In the genomic region with DNA sequence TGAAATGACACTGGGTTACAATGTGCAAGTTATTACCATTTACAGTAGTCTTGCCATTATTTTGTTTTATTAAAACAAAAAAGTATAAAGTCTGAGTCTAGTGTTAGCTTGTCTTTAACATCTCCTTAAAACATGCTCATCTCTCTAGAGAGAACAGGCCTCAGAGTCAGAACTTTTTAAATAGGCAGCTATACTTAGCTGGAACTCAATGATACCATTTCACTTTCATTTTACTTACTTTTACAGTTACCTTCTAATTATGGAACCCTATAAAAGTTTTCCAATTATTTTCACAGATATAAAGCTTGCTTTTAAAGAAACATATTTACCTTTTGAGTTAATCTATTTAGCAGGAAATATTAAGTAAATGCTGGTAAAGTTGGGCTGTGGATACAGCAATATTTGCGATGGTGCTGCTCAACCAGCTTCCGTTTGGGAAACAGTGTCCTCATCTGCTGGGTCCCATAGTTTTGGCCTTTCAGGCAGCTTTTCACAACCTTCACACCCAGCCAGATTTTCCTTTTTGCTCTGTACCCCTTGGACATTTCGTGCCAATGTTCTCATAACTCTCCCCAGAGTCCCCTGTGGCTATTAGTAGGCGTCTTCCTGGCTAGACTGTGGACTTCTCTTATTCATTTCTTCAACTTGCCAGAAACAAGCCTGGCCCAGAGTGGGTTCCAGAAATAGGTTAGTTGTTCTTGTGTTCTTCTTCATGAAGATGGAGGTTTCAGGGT, we compare ENCODE assay signal across 20 cellular contexts. TPM values are rescaled to one million over a fixed set of nuclear protein-coding genes. Genes with fewer than 3 reads are reported as not detected.
DNase-seq lines count a peak whose midpoint lies in the region; ATAC-seq, FAIRE-seq and TF ChIP-seq lines count a peak whose summit lies in the region.
"Had no signal": no experiment of that assay in that cellular context is flagged by ENCODE, and none has a peak within 500 bp of the region (broad histone marks: within the 10 kb centered on the region; RNA-seq: fewer than 3 reads in every experiment).

No MANE protein-coding gene starts in this region.

- H3K4me3 ChIP-seq in GM23248, result no peak overlapping the region
- 0 out of 2 replicates have a peak overlapping the region, but pooled peaks have one; percentile 7 for H3K4me3 ChIP-seq in GM12878
- H3K4me3 ChIP-seq in tibial artery, result peak overlapping the region in 1 of 2 donors; percentile 9
- H3K4me3 ChIP-seq in stomach, result no peak overlapping the region
- H3K4me3 ChIP-seq: mucosa of descending colon, upper lobe of left lung had no signal

- no peak for TF ChIP-seq RAD21 in GM12878 (IDR thresholded peaks at IDR 0.05; ENCODE audit: insufficient read depth, low read depth, low read length)

- no peak for TF ChIP-seq CTCF in GM12878 (IDR thresholded peaks at IDR 0.05 in 2 of 3, conservative IDR thresholded peaks at IDR 0.05 in 1 of 3; ENCODE audit: control insufficient read depth in 2 of 3, extremely low read depth in 1 of 3, insufficient read depth in 1 of 3, low read depth in 3 of 3, low read length in 3 of 3)
- TF ChIP-seq CTCF in tibial artery (IDR thresholded peaks at IDR 0.05), result no peak
- TF ChIP-seq CTCF in stomach (IDR thresholded peaks at IDR 0.05), result no peak

- DNase-seq in GM23248, result peak; percentile 62
- no peak for DNase-seq in GM12878 (ENCODE audit: low read depth, low spot score)
- peak; percentile 27 for DNase-seq in hepatic stellate cell (ENCODE audit: low spot score)
- DNase-seq in tibial artery, result peak; percentile 47 to 69
- no peak for DNase-seq in hypothalamus (lab: John Stamatoyannopoulos, UW)
- no peak for DNase-seq in hippocampal formation (lab: John Stamatoyannopoulos, UW)
- no peak for DNase-seq in stomach
- DNase-seq: activated CD4-positive, CD25-positive, alpha-beta regulatory T cell; activated CD8-positive, alpha-beta memory T cell treated with anti-CD3 and anti-CD28 coated beads for 24 hours; activated naive CD8-positive, alpha-beta T cell treated with anti-CD3 and anti-CD28 coated beads, Interleukin-2, amount 50 U/mL, for 24 hours; central memory CD4-positive, alpha-beta T cell; DMS153; effector CD8-positive, alpha-beta T cell; mucosa of descending colon; NCI-H187 treated with DMSO at 0.1 percent for 48 hours; NCI-H446 treated with DMSO at 0.1 percent for 48 hours; nucleus accumbens; stimulated activated CD4-positive, alpha-beta T cell treated with anti-CD3 and anti-CD28 coated beads, Interleukin-4, amount 100 ng/mL, for 1 hour; upper lobe of left lung had no signal

- no peaks in the 10 kb centered on the region for H3K36me3 ChIP-seq in GM23248 (ENCODE audit: low read depth)
- no peaks in the 10 kb centered on the region for H3K36me3 ChIP-seq in GM12878 (ENCODE audit: control insufficient read depth in 2 of 2, insufficient read depth in 2 of 2, low read length in 1 of 2)
- H3K36me3 ChIP-seq in tibial artery, result no peaks in the 10 kb centered on the region
- no peaks in the 10 kb centered on the region for H3K36me3 ChIP-seq in stomach
- H3K36me3 ChIP-seq: upper lobe of left lung had no signal

- no TSS peak for BruUV-seq in GM12878 (replicated peaks; lab: Mats Ljungman, UMichigan)

- no peaks in the 10 kb centered on the region for H4K20me1 ChIP-seq in GM23248 (ENCODE audit: insufficient read depth)
- no peaks in the 10 kb centered on the region for H4K20me1 ChIP-seq in GM12878 (ENCODE audit: control insufficient read depth, insufficient read depth)

- H3K9ac ChIP-seq in GM23248 (no peak overlapping the region), GM12878 (ENCODE audit: control insufficient read depth, insufficient read depth, low read length) (peak overlapping the region; percentile 60)

- H3K4me1 ChIP-seq in GM23248 (ENCODE audit: insufficient read depth) (peaks cover 5% of the 10 kb centered on the region; the same call in 1 of the 2 replicates), GM12878 (ENCODE audit: control insufficient read depth, insufficient read depth, low read length) (peaks cover 54% of the 10 kb centered on the region), tibial artery (peaks cover 0 to 25% (median 16%) of the 10 kb centered on the region in 4 donors), stomach (no peaks in the 10 kb centered on the region)
- H3K4me1 ChIP-seq: upper lobe of left lung had no signal

- no peak for TF ChIP-seq POLR2A in GM12878 (IDR thresholded peaks at IDR 0.05; ENCODE audit: low read depth, low read length)
- no peak for TF ChIP-seq POLR2A in stomach (IDR thresholded peaks at IDR 0.05)

- SMC1A ChIA-PET in GM12878 (lab: Charles Lee; ENCODE audit: uncharacterized antibody, unreplicated experiment), result interaction anchor here (0.6 to 5.1 kb wide), 11 partner anchors 14 to 927 kb away, joined by 3 to 29 read pairs (median 4); no protein-coding TSS in a partner anchor

- CTCF ChIA-PET in GM12878 (lab: Yijun Ruan, JAX), result interaction anchor here (0.8 to 2.4 kb wide), 7 partner anchors 20 to 133 kb away, joined by 3 to 8 read pairs (median 4); partner anchors contain the start of gene STK10

- H2AFZ ChIP-seq in GM23248 (0 out of 2 replicates have a peak overlapping the region, but pooled peaks have one; percentile 13), GM12878 (ENCODE audit: control insufficient read depth, low read depth, low read length) (peak overlapping the region; percentile 72)

- no peaks in the 10 kb centered on the region for H3K9me3 ChIP-seq in GM23248 (ENCODE audit: low read depth)
- H3K9me3 ChIP-seq in GM12878 (replicated peaks; ENCODE audit: control insufficient read depth, insufficient read depth, low read length), result no peaks in the 10 kb centered on the region; the same call in 1 of the 3 replicates
- no peaks in the 10 kb centered on the region for H3K9me3 ChIP-seq in tibial artery
- H3K9me3 ChIP-seq in stomach, result no peaks in the 10 kb centered on the region
- H3K9me3 ChIP-seq: mucosa of descending colon, upper lobe of left lung had no signal

- in situ Hi-C loops in GM23248 (cut with MboI) (no loop called here), GM12878 (cut with MboI) (no loop called here)

- 0 out of 2 replicates have a peak, but pooled peaks cover 10% of the 10 kb centered on the region for H3F3A ChIP-seq in GM23248 (ENCODE audit: insufficient read depth)

- H3K27me3 ChIP-seq in GM23248 (replicated peaks; ENCODE audit: insufficient read depth), result no peaks in the 10 kb centered on the region
- no peaks in the 10 kb centered on the region for H3K27me3 ChIP-seq in GM12878 (replicated peaks in 1 of 2; ENCODE audit: control insufficient read depth in 2 of 2, insufficient read depth in 2 of 2, low read length in 1 of 2)
- no peaks in the 10 kb centered on the region for H3K27me3 ChIP-seq in tibial artery
- H3K27me3 ChIP-seq in stomach, result no peaks in the 10 kb centered on the region
- H3K27me3 ChIP-seq: upper lobe of left lung had no signal

- WGBS in GM23248 (ENCODE audit: low coverage in 1 of 2, low lambda C conversion rate in 2 of 2, missing lambda C conversion rate in 2 of 2), 2 experiments, result 65 to 68% methylated on average over 4 of the region's 4 CpGs
- 1% methylated on average over 4 of the region's 4 CpGs for WGBS in GM12878 (ENCODE audit: insufficient coverage, insufficient replicate concordance, low lambda C conversion rate, missing lambda C conversion rate)
- WGBS in stomach, 5 donors, result 80 to 92% (median 85%) methylated on average over 4 of the region's 4 CpGs

- intact Hi-C loops in GM12878 (cut with micrococcal nuclease; ENCODE audit: unreplicated experiment) (loop anchor here (5.0 kb wide), 2 partner anchors 42 to 132 kb away; partner anchors contain the start of gene SH3PXD2B), tibial artery (cut with DNase I; ENCODE audit: low total_unique reads) (no loop called here), stomach (cut with DNase I; ENCODE audit: low total_unique reads) (no loop called here)

- RAD21 ChIA-PET in GM12878 (lab: Charles Lee; ENCODE audit: unreplicated experiment), result interaction anchor here (0.9 to 3.6 kb wide), 9 partner anchors 9 to 208 kb away, joined by 3 to 10 read pairs (median 3); partner anchors contain the start of gene STK10

- no peaks in the 10 kb centered on the region for H3K9me2 ChIP-seq in GM23248 (ENCODE audit: insufficient read depth)

- POLR2A ChIA-PET in GM12878 (lab: Charles Lee), result interaction anchor here (1.0 to 2.5 kb wide), 5 partner anchors 9 to 210 kb away, joined by 3 to 6 read pairs (median 4); partner anchors contain the start of gene UBTD2

- no peak overlapping the region for H3K27ac ChIP-seq in GM23248
- H3K27ac ChIP-seq in GM12878 (ENCODE audit: control insufficient read depth, insufficient read depth), result peak overlapping the region; percentile 89
- H3K27ac ChIP-seq in tibial artery, result peak overlapping the region; percentile 65 to 66
- no peak overlapping the region for H3K27ac ChIP-seq in stomach
- H3K27ac ChIP-seq: upper lobe of left lung had no signal

- ATAC-seq in GM12878, result peak; percentile 35
- ATAC-seq in HG03108 (IDR thresholded peaks at IDR 0.05; ENCODE audit: unreplicated experiment), result no peak
- ATAC-seq: activated naive CD8-positive, alpha-beta T cell treated with anti-CD3 and anti-CD28 coated beads, Interleukin-2, amount 50 U/mL, for 24 hours; mucosa of descending colon had no signal

- TF ChIP-seq EP300 in GM12878 (IDR thresholded peaks at IDR 0.05; ENCODE audit: borderline replicate concordance in 1 of 2, control insufficient read depth in 1 of 2, low read depth in 2 of 2, low read length in 2 of 2) (no peak), stomach (IDR thresholded peaks at IDR 0.05) (no peak)

- no peak for FAIRE-seq in GM12878 (lab: Jason Lieb, UNC)

- H3K79me2 ChIP-seq in GM23248 (ENCODE audit: insufficient read depth) (no peaks in the 10 kb centered on the region), GM12878 (ENCODE audit: control insufficient read depth, insufficient read depth, low read length) (no peaks in the 10 kb centered on the region)

- no peak overlapping the region for H3K4me2 ChIP-seq in GM23248 (ENCODE audit: unreplicated experiment)
- peak overlapping the region; percentile 71 for H3K4me2 ChIP-seq in GM12878 (ENCODE audit: control insufficient read depth, insufficient read depth)

RNA-seq across cellular contexts. Expression of gene UBTD2, which starts 36.3 kb away (rescaled TPM):
- 36.4 and 41.4 TPM in 2 replicates for total RNA-seq in GM23248 (2014; rRNA removed; shearing (Covaris generic))
- polyA plus RNA-seq in GM23248 (2016; fragmentation: Nextera tagmentation; extraction: Ambion mirVana) (16.7 and 17.3 TPM in 2 replicates), GM12878 (2011; rRNA removed) (16.5 and 22.5 TPM in 2 replicates), GM12878 (2014; fragmentation: Illumina TruSeq; extraction: Trizol) (30.5 and 37.4 TPM in 2 replicates), GM12878 (2014; fragmentation: Nextera tagmentation; extraction: Ambion mirVana) (10 to 100 TPM in 1 of 2 experiments, 1 to 10 TPM in 1; 7.7 to 12.5 TPM), GM12878 (2014; rRNA removed) (17.2 and 19.6 TPM in 2 replicates), GM12878 (2016; fragmentation: Nextera tagmentation; extraction: Ambion mirVana) (10 to 100 TPM; 14.3 to 19.1 TPM), stomach (10 to 100 TPM in 2 of 3 donors, 1 to 10 TPM in 1; 7.6 to 17.7 (median 15.7) TPM)
- total RNA-seq in GM12878 (2013; cell fraction: nucleolus; rRNA removed), result 12.6 and 15.7 TPM in 2 replicates
- total RNA-seq in GM12878 (2014; rRNA removed) (22.4 and 26.6 TPM in 2 replicates), GM12878 (2014; rRNA removed; fragmentation: Illumina TruSeq; extraction: Trizol) (23.9 and 25.2 TPM in 2 replicates), GM12878 (2021) (22.3 and 23.0 TPM in 2 replicates), stomach (10 to 100 TPM in 3 of 5 donors, 1 to 10 TPM in 2; 1.8 to 48.5 (median 17.7) TPM)
- polyA plus RNA-seq in GM12878 (2011; ENCODE audit: low read depth), result 6.2 TPM
- 7.5 and 9.3 TPM in 2 replicates for polyA plus RNA-seq in GM12878 (2011; cell fraction: cytosol; rRNA removed)
- polyA plus RNA-seq in GM12878 (2011; cell fraction: nucleus; rRNA removed), result 5.5 and 5.7 TPM in 2 replicates
- 7.6 and 15.8 TPM in 2 replicates for polyA plus RNA-seq in GM12878 (2012)
- 11.2 and 15.1 TPM in 2 replicates for polyA minus RNA-seq in GM12878 (2011; rRNA and poly(A)+ RNA removed)
- 6.9 and 7.4 TPM in 2 replicates for polyA minus RNA-seq in GM12878 (2011; cell fraction: cytosol; rRNA and poly(A)+ RNA removed)
- 3.1 and 4.6 TPM in 2 replicates for polyA minus RNA-seq in GM12878 (2011; cell fraction: nucleus; rRNA and poly(A)+ RNA removed)

Comparison
In these comparisons a context has a peak if more than half of its experiments do, and no peak if none do; other contexts are left out.
1. DNase-seq: peak in GM23248 (single experiment), hepatic stellate cell (single experiment) and tibial artery (2 of 2); none in GM12878 (single experiment), hypothalamus (0 of 51), hippocampal formation (0 of 2) and stomach (single experiment).
2. H3K27ac ChIP-seq: peak in GM12878 (single experiment) and tibial artery (2 of 2); none in GM23248 (single experiment) and stomach (0 of 5).